19 cellular contexts compared by ENCODE assay signal in the genomic region with DNA sequence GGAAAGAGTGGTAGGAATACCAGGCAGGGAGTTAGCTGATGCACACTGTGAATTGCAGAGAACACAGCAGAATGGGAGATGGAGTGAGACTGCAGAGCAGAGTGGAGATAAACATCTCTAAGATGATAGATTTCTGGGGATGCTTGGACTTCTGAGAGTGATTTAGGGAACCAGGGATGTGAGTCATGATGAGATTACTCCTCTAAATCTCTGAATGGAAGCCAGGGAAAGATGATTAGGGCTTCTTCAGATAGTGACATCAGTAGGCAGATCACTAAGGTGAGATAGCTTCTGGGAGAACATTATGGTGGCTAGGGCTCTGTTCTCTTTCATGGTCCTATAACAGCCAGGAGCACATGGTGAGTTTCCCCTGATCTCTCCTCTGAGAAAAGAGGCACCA.
A peak's percentile ranks its signal among the peaks of the same experiment; 100 is the strongest.
DNase-seq lines count a peak whose midpoint lies in the region; ATAC-seq, FAIRE-seq and TF ChIP-seq lines count a peak whose summit lies in the region.
"Had no signal": no experiment of that assay in that cellular context is flagged by ENCODE, and none has a peak within 500 bp of the region (broad histone marks: within the 10 kb centered on the region; RNA-seq: fewer than 3 reads in every experiment).

No MANE protein-coding gene starts in this region.

- H3K27ac ChIP-seq in A673 (ENCODE audit: low read depth, low read length, poor library complexity, severe bottlenecking) (no peak overlapping the region), astrocyte (ENCODE audit: low read depth, low read length) (no peak overlapping the region)
- H3K27ac ChIP-seq: C4-2B, HL-60, SK-N-MC had no signal

- H3K4me3 ChIP-seq in A673 (ENCODE audit: low read depth, low read length, poor library complexity, severe bottlenecking) = no peak overlapping the region
- H3K4me3 ChIP-seq in astrocyte (ENCODE audit: insufficient read depth, low read depth, low read length) = no peak overlapping the region
- H3K4me3 ChIP-seq: HAP-1, K562, SK-N-MC had no signal

- DNase-seq in A673 (ENCODE audit: low spot score) (peak; percentile 42), NCI-H82 (lab: John Stamatoyannopoulos, UW) (peak; percentile 83), astrocyte (ENCODE audit: low read depth) (no peak), kidney tubule cell (ENCODE audit: low spot score) (peak; percentile 4), GM20000 (ENCODE audit: low spot score) (no peak)
- DNase-seq: NCI-H1436, NCI-H2029 treated with DMSO at 0.1 percent for 48 hours, NCI-H2171 treated with DMSO at 0.1 percent for 48 hours, NCI-H748 treated with DMSO at 0.1 percent for 48 hours had no signal

- no peaks in the 10 kb centered on the region for H3K4me1 Mint-ChIP-seq in astrocyte (ENCODE audit: low read depth, unreplicated experiment)

- TF ChIP-seq CTCF in A673 (conservative IDR thresholded peaks at IDR 0.05; ENCODE audit: low read depth, low read length) (no peak), astrocyte (IDR thresholded peaks at IDR 0.05; ENCODE audit: insufficient read depth, low read depth, low read length) (no peak), GM20000 (IDR thresholded peaks at IDR 0.05; ENCODE audit: extremely low read depth, missing control alignments) (no peak)

- no peaks in the 10 kb centered on the region for H3K79me2 ChIP-seq in astrocyte (ENCODE audit: insufficient read depth, low read length)

- H4K20me1 ChIP-seq in astrocyte (ENCODE audit: insufficient read depth, low read length) = no peaks in the 10 kb centered on the region

- intact Hi-C loops in A673 (cut with micrococcal nuclease; ENCODE audit: unreplicated experiment) = no loop called here

- no peaks in the 10 kb centered on the region for H3K27me3 ChIP-seq in A673 (replicated peaks; ENCODE audit: insufficient read depth, low read depth, low read length, poor library complexity)
- H3K27me3 ChIP-seq in astrocyte (ENCODE audit: insufficient read depth, low read length) = no peaks in the 10 kb centered on the region

- no TSS peak for BruUV-seq in A673 (replicated peaks; lab: Mats Ljungman, UMichigan)

- no peak overlapping the region for H3K27ac Mint-ChIP-seq in astrocyte (ENCODE audit: unreplicated experiment)

- H3K27me3 Mint-ChIP-seq in astrocyte (ENCODE audit: low read depth, unreplicated experiment) = no peaks in the 10 kb centered on the region

- peaks cover 16% of the 10 kb centered on the region for H3K4me1 ChIP-seq in A673 (ENCODE audit: insufficient read depth, low read length, poor library complexity, severe bottlenecking)
- no peaks in the 10 kb centered on the region for H3K4me1 ChIP-seq in astrocyte (ENCODE audit: insufficient read depth, low read length)
- H3K4me1 ChIP-seq: HAP-1 had no signal

- FAIRE-seq in astrocyte (lab: Jason Lieb, UNC) = no peak
- FAIRE-seq: A204.1, K562 had no signal

- H3K36me3 Mint-ChIP-seq in astrocyte (ENCODE audit: low read depth, unreplicated experiment) = no peaks in the 10 kb centered on the region

- peak overlapping the region; percentile 59 for H3K4me2 ChIP-seq in astrocyte (ENCODE audit: low read length)

- POLR2A ChIA-PET in A673 (lab: Charles Lee; ENCODE audit: low non-redundant PET) = no interaction called here

- no peak overlapping the region for H3K9ac ChIP-seq in astrocyte (ENCODE audit: low read length)

- CTCF ChIA-PET in A673 (lab: Charles Lee) = no interaction called here

- no peaks in the 10 kb centered on the region for H3K9me3 Mint-ChIP-seq in astrocyte (ENCODE audit: unreplicated experiment)

- no peak for ATAC-seq in HG02642 (IDR thresholded peaks at IDR 0.05; ENCODE audit: poor library complexity, unreplicated experiment)
- ATAC-seq in GM18498 (IDR thresholded peaks at IDR 0.05; ENCODE audit: unreplicated experiment) = no peak
- no peak for ATAC-seq in HG03139 (IDR thresholded peaks at IDR 0.05; ENCODE audit: unreplicated experiment)
- ATAC-seq: K562, Right ventricle myocardium inferior had no signal

- no peak overlapping the region for H3K4me3 Mint-ChIP-seq in astrocyte (ENCODE audit: unreplicated experiment)

- H3K36me3 ChIP-seq in A673 (ENCODE audit: insufficient read depth, low read length, poor library complexity, severe bottlenecking) (no peaks in the 10 kb centered on the region), astrocyte (ENCODE audit: insufficient read depth, low read length) (no peaks in the 10 kb centered on the region)
- H3K36me3 ChIP-seq: HAP-1 had no signal

- no peak overlapping the region for H2AFZ ChIP-seq in astrocyte (ENCODE audit: low read depth, low read length)

- H3K9me3 ChIP-seq in A673 (ENCODE audit: low read depth, low read length, poor library complexity, severe bottlenecking) (peaks cover 6% of the 10 kb centered on the region), astrocyte (ENCODE audit: insufficient read depth, low read depth, low read length) (no peaks in the 10 kb centered on the region)
- H3K9me3 ChIP-seq: HAP-1 had no signal

Comparison
In these comparisons a context has a peak if more than half of its experiments do, and no peak if none do; other contexts are left out.
1. DNase-seq: peak in A673 (single experiment), NCI-H82 (single experiment) and kidney tubule cell (single experiment); none in astrocyte (single experiment) and GM20000 (single experiment).